Comparison of ENCODE assay signal across 8 cellular contexts in genomic region chr15:62068071-62068786, GRCh38. TPM values are rescaled to one million over a fixed set of nuclear protein-coding genes. Genes with fewer than 3 reads are reported as not detected.
DNase-seq lines count a peak whose midpoint lies in the region; ATAC-seq, FAIRE-seq and TF ChIP-seq lines count a peak whose summit lies in the region.

No MANE protein-coding gene starts in this region.

- 1% methylated on average over 16 of the region's 102 CpGs for WGBS in right lobe of liver (ENCODE audit: insufficient coverage, low coverage, low lambda C conversion rate, missing lambda C conversion rate)

- peak overlapping the region; percentile 28 for H3K9ac ChIP-seq in HCT116 (ENCODE audit: low read length)

- no peaks in the 10 kb centered on the region for H3K9me2 ChIP-seq in HCT116 (ENCODE audit: insufficient read depth)

- H3K4me1 ChIP-seq in HCT116 (ENCODE audit: control insufficient read depth in 1 of 2, insufficient read depth in 2 of 2, low read length in 2 of 2) (peaks cover 16 to 28% of the 10 kb centered on the region in 2 experiments; a peak in 3 of 4 replicates), right lobe of liver (peaks cover 0 to 13% (median 2%) of the 10 kb centered on the region in 4 donors)

- peak overlapping the region; percentile 79 for H2AFZ ChIP-seq in HCT116 (ENCODE audit: low read depth, low read length, poor library complexity, severe bottlenecking)

- peaks cover 21% of the 10 kb centered on the region for H3K4me1 Mint-ChIP-seq in dendritic cell treated with granulocyte-macrophage colony-stimulating factor and Interleukin-4, amounts not matched to agents 40 ng/mL and 50 ng/mL, for 4 days (ENCODE audit: low read depth)
- peaks cover 21% of the 10 kb centered on the region for H3K4me1 Mint-ChIP-seq in stimulated activated memory B cell treated with anti-CD40 and anti-IgM and Interleukin-4, amounts not matched to agents 10 μg/mL and 1 μg/mL and 100 μg/mL, for 72 hours

- RAD21 ChIA-PET in HCT116 (lab: Charles Lee; ENCODE audit: low non-redundant PET in 1 of 2, low total read pairs in 2 of 2, uncharacterized antibody in 2 of 2, unreplicated experiment in 2 of 2): no interaction called here

- TF ChIP-seq CTCF in HCT116 (IDR thresholded peaks at IDR 0.05 in 2 of 3, conservative IDR thresholded peaks at IDR 0.05 in 1 of 3; ENCODE audit: borderline replicate concordance in 1 of 3, insufficient read depth in 1 of 3, low read depth in 2 of 3, low read length in 2 of 3): 0 out of 6 replicates have a peak, but pooled peaks of 2 of the 3 experiments have one; percentile 12 to 19
- TF ChIP-seq CTCF in right lobe of liver (IDR thresholded peaks at IDR 0.05): peak in 3 of 4 donors; percentile 7 to 19 (median 19)

- 0 out of 2 replicates have a peak, but pooled peaks have one; percentile 20 for TF ChIP-seq RAD21 in HCT116 (IDR thresholded peaks at IDR 0.05; ENCODE audit: low read depth)

- H3K36me3 ChIP-seq in HCT116 (ENCODE audit: control insufficient read depth in 1 of 2, insufficient read depth in 2 of 2, low read length in 2 of 2) (no peaks in the 10 kb centered on the region), right lobe of liver (no peaks in the 10 kb centered on the region)

- FAIRE-seq in RCC 7860 (lab: Jason Lieb, UNC): no peak

- H3K4me3 ChIP-seq in HCT116 (replicated peaks in 1 of 2; ENCODE audit: low read depth in 1 of 2, low read length in 2 of 2) (peak overlapping the region; percentile 19 to 54), right lobe of liver (peak overlapping the region; percentile 34 to 53 (median 38))

- BruUV-seq in HCT116 (replicated peaks; lab: Mats Ljungman, UMichigan): no TSS peak

- peak overlapping the region; percentile 55 for H3K4me3 Mint-ChIP-seq in dendritic cell treated with granulocyte-macrophage colony-stimulating factor and Interleukin-4, amounts not matched to agents 40 ng/mL and 50 ng/mL, for 4 days
- peak overlapping the region; percentile 44 for H3K4me3 Mint-ChIP-seq in stimulated activated memory B cell treated with anti-CD40 and anti-IgM and Interleukin-4, amounts not matched to agents 10 μg/mL and 1 μg/mL and 100 μg/mL, for 72 hours

- H3K9me3 ChIP-seq in HCT116 (ENCODE audit: control insufficient read depth in 1 of 2, insufficient read depth in 1 of 2, low read depth in 1 of 2, low read length in 2 of 2): no peaks in the 10 kb centered on the region
- H3K9me3 ChIP-seq in right lobe of liver: no peaks in the 10 kb centered on the region

- POLR2A ChIA-PET in HCT116 (lab: Charles Lee): interaction anchor here (0.6 kb wide), 1 partner anchor 8 kb away, joined by 3 read pairs; the partner anchor contains the start of gene VPS13C

- H3K9me3 Mint-ChIP-seq in dendritic cell treated with granulocyte-macrophage colony-stimulating factor and Interleukin-4, amounts not matched to agents 40 ng/mL and 50 ng/mL, for 4 days: no peaks in the 10 kb centered on the region
- no peaks in the 10 kb centered on the region for H3K9me3 Mint-ChIP-seq in stimulated activated memory B cell treated with anti-CD40 and anti-IgM and Interleukin-4, amounts not matched to agents 10 μg/mL and 1 μg/mL and 100 μg/mL, for 72 hours

- intact Hi-C loops in HCT116 (cut with micrococcal nuclease) (no loop called here), right lobe of liver (cut with DNase I) (no loop called here)
- intact Hi-C loops in dendritic cell treated with granulocyte-macrophage colony-stimulating factor and Interleukin-4, amounts not matched to agents 40 ng/mL and 50 ng/mL, for 4 days (cut with micrococcal nuclease): loop anchor here (5.0 kb wide), 1 partner anchor 41 kb away; no protein-coding TSS in a partner anchor

- H3K27ac Mint-ChIP-seq in dendritic cell treated with granulocyte-macrophage colony-stimulating factor and Interleukin-4, amounts not matched to agents 40 ng/mL and 50 ng/mL, for 4 days: no peak overlapping the region
- H3K27ac Mint-ChIP-seq in stimulated activated memory B cell treated with anti-CD40 and anti-IgM and Interleukin-4, amounts not matched to agents 10 μg/mL and 1 μg/mL and 100 μg/mL, for 72 hours: no peak overlapping the region

- peaks cover 45% of the 10 kb centered on the region for H3K27me3 Mint-ChIP-seq in dendritic cell treated with granulocyte-macrophage colony-stimulating factor and Interleukin-4, amounts not matched to agents 40 ng/mL and 50 ng/mL, for 4 days
- H3K27me3 Mint-ChIP-seq in stimulated activated memory B cell treated with anti-CD40 and anti-IgM and Interleukin-4, amounts not matched to agents 10 μg/mL and 1 μg/mL and 100 μg/mL, for 72 hours: peaks cover 9% of the 10 kb centered on the region

- DNase-seq in Caki2 (ENCODE audit: low read depth): peak; percentile 65
- no peak for DNase-seq in HCT116 (ENCODE audit: low read depth, low spot score)
- peak; percentile 55 for DNase-seq in T1000 (lab: John Stamatoyannopoulos, UW)
- peak; percentile 62 to 70 (median 63) for DNase-seq in right lobe of liver
- DNase-seq in RCC 7860 (ENCODE audit: low spot score): no peak

- H3K27ac ChIP-seq in HCT116 (ENCODE audit: low read depth, low read length) (no peak overlapping the region; the same call in 1 of the 2 replicates), right lobe of liver (peak overlapping the region in 2 of 3 donors; percentile 5 to 41)

- H3K4me2 ChIP-seq in HCT116 (ENCODE audit: low read length): peak overlapping the region; percentile 84

- ATAC-seq in HCT116 (peak; percentile 76), right lobe of liver (peak; percentile 59 to 76 (median 66)), GM19023 (IDR thresholded peaks at IDR 0.05; ENCODE audit: unreplicated experiment) (no peak)
- peak; percentile 54 for ATAC-seq in stimulated activated memory B cell treated with anti-CD40 and anti-IgM and Interleukin-4, amounts not matched to agents 10 μg/mL and 1 μg/mL and 100 μg/mL, for 72 hours

- H3K79me2 ChIP-seq in HCT116 (ENCODE audit: insufficient read depth, low read length): no peaks in the 10 kb centered on the region

- TF ChIP-seq POLR2A in HCT116 (IDR thresholded peaks at IDR 0.05; ENCODE audit: borderline replicate concordance, extremely low read depth, insufficient read depth, insufficient read length): no peak
- no peak for TF ChIP-seq POLR2A in right lobe of liver (IDR thresholded peaks at IDR 0.05)

- no peaks in the 10 kb centered on the region for H4K20me1 ChIP-seq in HCT116 (ENCODE audit: insufficient read depth)

- CTCF ChIA-PET in HCT116 (lab: Charles Lee): interaction anchor here (0.8 to 1.7 kb wide), 3 partner anchors 8 to 238 kb away, joined by 3 to 10 read pairs (median 3); partner anchors contain the start of gene VPS13C

- no peaks in the 10 kb centered on the region for H3K36me3 Mint-ChIP-seq in dendritic cell treated with granulocyte-macrophage colony-stimulating factor and Interleukin-4, amounts not matched to agents 40 ng/mL and 50 ng/mL, for 4 days (ENCODE audit: low read depth)
- no peaks in the 10 kb centered on the region for H3K36me3 Mint-ChIP-seq in stimulated activated memory B cell treated with anti-CD40 and anti-IgM and Interleukin-4, amounts not matched to agents 10 μg/mL and 1 μg/mL and 100 μg/mL, for 72 hours

- H3K27me3 ChIP-seq in HCT116 (ENCODE audit: insufficient read depth, low read length): no peaks in the 10 kb centered on the region
- H3K27me3 ChIP-seq in right lobe of liver: no peaks in the 10 kb centered on the region

- in situ Hi-C loops in Caki2 (cut with HindIII; ENCODE audit: low pct_unique_long_range_greater_than_20kb, low sequenced_read_pairs): no loop called here

TF ChIP-seq in HCT116, 20 proteins besides CTCF, POLR2A, EP300 and RAD21:
- peak; percentile 20; the same call in 1 of the 2 replicates for TF ChIP-seq ZFX (IDR thresholded peaks at IDR 0.05)
- TF ChIP-seq MAX (IDR thresholded peaks at IDR 0.05): peak; percentile 65
- no peak for TF ChIP-seq SP1 (IDR thresholded peaks at IDR 0.05; ENCODE audit: low read depth)
- 0 out of 2 replicates have a peak, but pooled peaks have one; percentile 32 for TF ChIP-seq CBX3 (IDR thresholded peaks at IDR 0.05; ENCODE audit: low read depth)
- TF ChIP-seq SRF (IDR thresholded peaks at IDR 0.05; ENCODE audit: low read depth): no peak
- TF ChIP-seq EZH2 (IDR thresholded peaks at IDR 0.05): no peak

RNA-seq across cellular contexts. Expression of gene C2CD4A, which starts 1.5 kb away (rescaled TPM):
- total RNA-seq in Caki2 (2014; rRNA removed; shearing (Covaris generic); ENCODE audit: low replicate concordance): 5.5 and 5.7 TPM in 2 replicates
- total RNA-seq in HCT116 (2021; ENCODE audit: unreplicated experiment) (not detected), right lobe of liver (1 to 10 TPM in 3 of 6 experiments, under 1 TPM in 1, not detected in 2; 0.53 to 6.3 (median 3.7) TPM)
- polyA plus RNA-seq in HCT116 (2012): not detected in 2 replicates

RNA-seq across cellular contexts. Expression of gene VPS13C, which starts 8.0 kb away (rescaled TPM):
- total RNA-seq in Caki2 (2014; rRNA removed; shearing (Covaris generic); ENCODE audit: low replicate concordance): 7.2 and 74.6 TPM in 2 replicates
- total RNA-seq in HCT116 (2021; ENCODE audit: unreplicated experiment) (18.6 TPM), right lobe of liver (10 to 100 TPM; 17.5 to 34.6 (median 27.3) TPM)
- polyA plus RNA-seq in HCT116 (2012): 4.1 and 5.0 TPM in 2 replicates

Comparison
In these comparisons a context has a peak if more than half of its experiments do, and no peak if none do; other contexts are left out.
1. DNase-seq: peak in Caki2 (single experiment), T1000 (single experiment) and right lobe of liver (3 of 3); none in HCT116 (single experiment) and RCC 7860 (single experiment).